ENCODE assay signal across 16 cellular contexts in genomic region chr12:110200124-110200417, GRCh38.
DNase-seq lines count a peak whose midpoint lies in the region; ATAC-seq, FAIRE-seq and TF ChIP-seq lines count a peak whose summit lies in the region.
"Had no signal": no experiment of that assay in that cellular context is flagged by ENCODE, and none has a peak within 500 bp of the region (broad histone marks: within the 10 kb centered on the region; RNA-seq: fewer than 3 reads in every experiment).

No MANE protein-coding gene starts in this region.

- H3K79me2 ChIP-seq in MM.1S (ENCODE audit: low read length) (no peaks in the 10 kb centered on the region), neural progenitor cell (ENCODE audit: low read depth) (no peaks in the 10 kb centered on the region)

- H3K27me3 Mint-ChIP-seq in neural progenitor cell (ENCODE audit: insufficient read depth, low read depth) = no peaks in the 10 kb centered on the region
- H3K27me3 Mint-ChIP-seq: central memory CD8-positive, alpha-beta T cell had no signal

- H3K9ac ChIP-seq in MM.1S (ENCODE audit: low read length) (no peak overlapping the region), neural progenitor cell (no peak overlapping the region)

- peaks cover 35% of the 10 kb centered on the region for H3K36me3 Mint-ChIP-seq in neural progenitor cell

- H3K9me3 Mint-ChIP-seq in neural progenitor cell = no peaks in the 10 kb centered on the region
- H3K9me3 Mint-ChIP-seq: central memory CD8-positive, alpha-beta T cell had no signal

- no peak overlapping the region for H3K4me3 Mint-ChIP-seq in neural progenitor cell
- H3K4me3 Mint-ChIP-seq: central memory CD8-positive, alpha-beta T cell had no signal

- peak overlapping the region; percentile 46 for H3K4me2 ChIP-seq in MM.1S (ENCODE audit: low read depth, low read length)
- no peak overlapping the region for H3K4me2 ChIP-seq in neural progenitor cell

- H4K20me1 ChIP-seq in MM.1S (ENCODE audit: insufficient read depth, low read length) (no peaks in the 10 kb centered on the region), neural progenitor cell (ENCODE audit: low read depth) (no peaks in the 10 kb centered on the region)

- H3K4me3 ChIP-seq in MM.1S (ENCODE audit: low read length) = no peak overlapping the region
- no peak overlapping the region for H3K4me3 ChIP-seq in bronchial epithelial cell (ENCODE audit: low read depth, low read length)
- H3K4me3 ChIP-seq in neural progenitor cell = no peak overlapping the region
- H3K4me3 ChIP-seq: ovary, testis had no signal

- H3K4me1 Mint-ChIP-seq in neural progenitor cell = peaks cover 16% of the 10 kb centered on the region

- FAIRE-seq in bronchial epithelial cell (lab: Jason Lieb, UNC) = no peak

- peak overlapping the region; percentile 54 for H3K27ac Mint-ChIP-seq in neural progenitor cell

- TF ChIP-seq CTCF in MM.1S (IDR thresholded peaks at IDR 0.05; ENCODE audit: low read length) (no peak), bronchial epithelial cell (IDR thresholded peaks at IDR 0.05; ENCODE audit: insufficient read depth, low read length, severe bottlenecking) (no peak), neural progenitor cell (IDR thresholded peaks at IDR 0.05) (no peak), foreskin keratinocyte (conservative IDR thresholded peaks at IDR 0.05) (no peak)

- no peak for ATAC-seq in foreskin keratinocyte
- no peak for ATAC-seq in HG03045 (IDR thresholded peaks at IDR 0.05; ENCODE audit: unreplicated experiment)
- ATAC-seq in HG02798 (IDR thresholded peaks at IDR 0.05; ENCODE audit: poor library complexity, unreplicated experiment) = no peak
- ATAC-seq: left colon had no signal

- H3K27ac ChIP-seq in MM.1S (ENCODE audit: low read length) = no peak overlapping the region
- H3K27ac ChIP-seq in neural progenitor cell = no peak overlapping the region
- no peak overlapping the region for H3K27ac ChIP-seq in foreskin keratinocyte
- H3K27ac ChIP-seq: ovary, testis, WERI-Rb-1 had no signal

- H3F3A ChIP-seq in MM.1S (ENCODE audit: insufficient read depth, low read length) (no peaks in the 10 kb centered on the region), neural progenitor cell (ENCODE audit: low read depth) (no peaks in the 10 kb centered on the region)

- H2AFZ ChIP-seq in MM.1S (ENCODE audit: low read length) (0 out of 2 replicates have a peak overlapping the region, but pooled peaks have one; percentile 25), neural progenitor cell (replicated peaks) (no peak overlapping the region)

- H3K36me3 ChIP-seq in MM.1S (replicated peaks; ENCODE audit: insufficient read depth, low read length) (no peaks in the 10 kb centered on the region), bronchial epithelial cell (ENCODE audit: control insufficient read depth, insufficient read depth, low read length) (peaks cover 1% of the 10 kb centered on the region), neural progenitor cell (no peaks in the 10 kb centered on the region)
- H3K36me3 ChIP-seq: ovary had no signal

- H3K9me3 ChIP-seq in MM.1S (replicated peaks; ENCODE audit: insufficient read depth, low read length) (no peaks in the 10 kb centered on the region), neural progenitor cell (ENCODE audit: low read depth) (no peaks in the 10 kb centered on the region)
- H3K9me3 ChIP-seq: ovary, testis had no signal

- H3K27me3 ChIP-seq in MM.1S (replicated peaks; ENCODE audit: insufficient read depth, low read length) = no peaks in the 10 kb centered on the region
- no peaks in the 10 kb centered on the region for H3K27me3 ChIP-seq in bronchial epithelial cell (ENCODE audit: control insufficient read depth, insufficient read depth, low read length)
- H3K27me3 ChIP-seq in neural progenitor cell = no peaks in the 10 kb centered on the region
- no peaks in the 10 kb centered on the region for H3K27me3 ChIP-seq in foreskin keratinocyte
- H3K27me3 ChIP-seq: ovary, testis had no signal

- no peaks in the 10 kb centered on the region for H3K9me2 ChIP-seq in MM.1S (replicated peaks; ENCODE audit: insufficient read depth, low read length)

- H3K4me1 ChIP-seq in MM.1S (ENCODE audit: low read length) (peaks cover 12% of the 10 kb centered on the region), neural progenitor cell (no peaks in the 10 kb centered on the region), foreskin keratinocyte (no peaks in the 10 kb centered on the region)
- H3K4me1 ChIP-seq: testis had no signal

- peak; percentile 27 for DNase-seq in ELR (ENCODE audit: low read depth)
- no peak for DNase-seq in MM.1S
- peak; percentile 70 for DNase-seq in bronchial epithelial cell (ENCODE audit: low read depth)
- no peak for DNase-seq in neural progenitor cell (ENCODE audit: low spot score)
- DNase-seq in foreskin keratinocyte = no peak
- DNase-seq: DMS 273 treated with DMSO at 0.1 percent for 48 hours; effector memory CD4-positive, alpha-beta T cell; Karpas-422; left colon; ovary; stimulated activated CD4-positive, alpha-beta T cell treated with anti-CD3 and anti-CD28 coated beads, Interleukin-4, amount 100 ng/mL, for 4 hours; testis; WERI-Rb-1 had no signal

Comparison
In these comparisons a context has a peak if more than half of its experiments do, and no peak if none do; other contexts are left out.
1. DNase-seq: peak in ELR (single experiment) and bronchial epithelial cell (single experiment); none in MM.1S (single experiment), neural progenitor cell (single experiment) and foreskin keratinocyte (0 of 2).